In genomic region chr4:95061220-95061619, GRCh38 we compare ENCODE assay signal across 23 cellular contexts.
A peak's percentile ranks its signal among the peaks of the same experiment; 100 is the strongest.
DNase-seq lines count a peak whose midpoint lies in the region; ATAC-seq, FAIRE-seq and TF ChIP-seq lines count a peak whose summit lies in the region.
"Had no signal": no experiment of that assay in that cellular context is flagged by ENCODE, and none has a peak within 500 bp of the region (broad histone marks: within the 10 kb centered on the region; RNA-seq: fewer than 3 reads in every experiment).

No MANE protein-coding gene starts in this region.

- peaks cover 15% of the 10 kb centered on the region for H3K4me1 Mint-ChIP-seq in astrocyte (ENCODE audit: low read depth, unreplicated experiment)
- peaks cover 34% of the 10 kb centered on the region for H3K4me1 Mint-ChIP-seq in nephron

- H3K27me3 ChIP-seq in DND-41 (ENCODE audit: insufficient read depth, low read length, poor library complexity), result no peaks in the 10 kb centered on the region
- H3K27me3 ChIP-seq in astrocyte (ENCODE audit: insufficient read depth, low read length), result no peaks in the 10 kb centered on the region
- H3K27me3 ChIP-seq: ascending aorta had no signal

- H4K20me1 ChIP-seq in DND-41 (ENCODE audit: insufficient read depth, low read length), result no peaks in the 10 kb centered on the region
- no peaks in the 10 kb centered on the region for H4K20me1 ChIP-seq in astrocyte (ENCODE audit: insufficient read depth, low read length)

- DNase-seq in DND-41, result no peak
- peak; percentile 44 for DNase-seq in astrocyte (ENCODE audit: low read depth)
- DNase-seq in fibroblast of mammary gland (ENCODE audit: low read depth), result peak; percentile 22
- no peak for DNase-seq in AG20443 (ENCODE audit: low spot score)
- no peak for DNase-seq in NCI-H82 (lab: John Stamatoyannopoulos, UW)
- no peak for DNase-seq in activated T-cell treated with anti-CD3 and anti-CD28 coated beads for 4 hours
- no peak for DNase-seq in NCI-H524 (lab: John Stamatoyannopoulos, UW)
- DNase-seq: activated naive CD4-positive, alpha-beta T cell treated with anti-CD3 and anti-CD28 coated beads, Interleukin-2, amount 50 U/mL, for 16 hours; activated T-cell treated with anti-CD3 and anti-CD28 coated beads, Interleukin-2, amount 50 U/mL, for 72 hours; DMS79; foreskin melanocyte; hippocampal formation; islet precursor cell; lower lobe of right lung; NCI-H1694; SHP77; stimulated activated naive CD4-positive, alpha-beta T cell had no signal

- peak overlapping the region; percentile 69 for H2AFZ ChIP-seq in DND-41 (ENCODE audit: low read depth, low read length)
- no peak overlapping the region for H2AFZ ChIP-seq in astrocyte (ENCODE audit: low read depth, low read length)

- H3K79me2 ChIP-seq in DND-41 (ENCODE audit: insufficient read depth, low read length) (peaks cover 44% of the 10 kb centered on the region), astrocyte (ENCODE audit: insufficient read depth, low read length) (no peaks in the 10 kb centered on the region)

- peak overlapping the region; percentile 67 for H3K4me2 ChIP-seq in DND-41 (ENCODE audit: insufficient read depth, low read length)
- no peak overlapping the region for H3K4me2 ChIP-seq in astrocyte (ENCODE audit: low read length)
- H3K4me2 ChIP-seq: smooth muscle cell had no signal

- H3K27ac ChIP-seq in DND-41 (ENCODE audit: low read length) (peak overlapping the region; percentile 89), astrocyte (ENCODE audit: low read depth, low read length) (no peak overlapping the region)
- H3K27ac ChIP-seq: lower lobe of right lung had no signal

- no peak for FAIRE-seq in astrocyte (lab: Jason Lieb, UNC)
- FAIRE-seq: GM12878, K562 had no signal

- H3K36me3 ChIP-seq in DND-41 (ENCODE audit: insufficient read depth, low read length) (peaks cover 9% of the 10 kb centered on the region; the same call in 1 of the 2 replicates), astrocyte (ENCODE audit: insufficient read depth, low read length) (no peaks in the 10 kb centered on the region)
- H3K36me3 ChIP-seq: ascending aorta, lower lobe of right lung, thoracic aorta had no signal

- H3K4me3 Mint-ChIP-seq in astrocyte (ENCODE audit: unreplicated experiment) (no peak overlapping the region), nephron (no peak overlapping the region)
- H3K4me3 Mint-ChIP-seq: activated T-cell treated with anti-CD3 and anti-CD28 coated beads, Interleukin-2, amount 50 U/mL, for 72 hours had no signal

- H3K36me3 Mint-ChIP-seq in astrocyte (ENCODE audit: low read depth, unreplicated experiment) (peaks cover 2% of the 10 kb centered on the region), nephron (ENCODE audit: low read depth) (peaks cover 4% of the 10 kb centered on the region)

- H3K4me1 ChIP-seq in DND-41 (ENCODE audit: insufficient read depth, low read length) (peaks cover 73% of the 10 kb centered on the region), astrocyte (ENCODE audit: insufficient read depth, low read length) (no peaks in the 10 kb centered on the region)
- H3K4me1 ChIP-seq: lower lobe of right lung had no signal

- ATAC-seq in DND-41 (ENCODE audit: insufficient read depth, low read depth), result peak; percentile 59
- ATAC-seq: activated T-cell treated with anti-CD3 and anti-CD28 coated beads, Interleukin-2, amount 50 U/mL, for 72 hours; GM12878; K562; lower lobe of right lung had no signal

- H3K4me3 ChIP-seq in DND-41 (ENCODE audit: low read depth in 1 of 2, low read length in 2 of 2) (peak overlapping the region in 1 of 2 experiments; percentile 61; a peak in 2 of 4 replicates), astrocyte (ENCODE audit: insufficient read depth, low read depth, low read length) (no peak overlapping the region), fibroblast of mammary gland (ENCODE audit: control insufficient read depth, low read depth, low read length) (no peak overlapping the region)
- H3K4me3 ChIP-seq: ascending aorta, GM12878, K562, lower lobe of right lung, smooth muscle cell, thoracic aorta had no signal

- H3K9me3 Mint-ChIP-seq in astrocyte (ENCODE audit: unreplicated experiment) (peaks cover 3% of the 10 kb centered on the region), nephron (no peaks in the 10 kb centered on the region)
- H3K9me3 Mint-ChIP-seq: activated T-cell treated with anti-CD3 and anti-CD28 coated beads, Interleukin-2, amount 50 U/mL, for 72 hours had no signal

- no peaks in the 10 kb centered on the region for H3K27me3 Mint-ChIP-seq in astrocyte (ENCODE audit: low read depth, unreplicated experiment)
- no peaks in the 10 kb centered on the region for H3K27me3 Mint-ChIP-seq in nephron (ENCODE audit: low read depth)

- H3K9ac ChIP-seq in DND-41 (ENCODE audit: low read depth, low read length) (peak overlapping the region; percentile 53), astrocyte (ENCODE audit: low read length) (no peak overlapping the region)

- H3K27ac Mint-ChIP-seq in astrocyte (ENCODE audit: unreplicated experiment) (no peak overlapping the region), nephron (peak overlapping the region; percentile 75 to 87 (median 86))
- H3K27ac Mint-ChIP-seq: activated T-cell treated with anti-CD3 and anti-CD28 coated beads, Interleukin-2, amount 50 U/mL, for 72 hours had no signal

- H3K9me3 ChIP-seq in DND-41 (ENCODE audit: insufficient read depth, low read length, severe bottlenecking) (no peaks in the 10 kb centered on the region), astrocyte (ENCODE audit: insufficient read depth, low read depth, low read length) (no peaks in the 10 kb centered on the region)
- H3K9me3 ChIP-seq: ascending aorta, lower lobe of right lung, thoracic aorta had no signal

- no peak for TF ChIP-seq CTCF in DND-41 (IDR thresholded peaks at IDR 0.05; ENCODE audit: borderline replicate concordance, extremely low read depth, low read length, poor library complexity, severe bottlenecking)
- TF ChIP-seq CTCF in astrocyte (IDR thresholded peaks at IDR 0.05; ENCODE audit: insufficient read depth, low read depth, low read length), result no peak
- no peak for TF ChIP-seq CTCF in fibroblast of mammary gland (conservative IDR thresholded peaks at IDR 0.05; ENCODE audit: control insufficient read depth, insufficient read depth, low read depth, low read length)
- TF ChIP-seq CTCF in nephron (IDR thresholded peaks at IDR 0.05; ENCODE audit: unreplicated experiment in 3 of 3), result no peak

Comparison
In these comparisons a context has a peak if more than half of its experiments do, and no peak if none do; other contexts are left out.
1. DNase-seq: peak in astrocyte (single experiment) and fibroblast of mammary gland (single experiment); none in DND-41 (single experiment), AG20443 (single experiment), NCI-H82 (single experiment), activated T-cell treated with anti-CD3 and anti-CD28 coated beads for 4 hours (single experiment) and NCI-H524 (0 of 2).